Comparison of ENCODE assay signal across 11 cellular contexts in genomic region chr9:119811030-119811429, GRCh38.
DNase-seq lines count a peak whose midpoint lies in the region; ATAC-seq, FAIRE-seq and TF ChIP-seq lines count a peak whose summit lies in the region.
"Had no signal": no experiment of that assay in that cellular context is flagged by ENCODE, and none has a peak within 500 bp of the region (broad histone marks: within the 10 kb centered on the region; RNA-seq: fewer than 3 reads in every experiment).

No MANE protein-coding gene starts in this region.

- BruUV-seq in endothelial cell of umbilical vein (replicated peaks; lab: Mats Ljungman, UMichigan), result no TSS peak

- H3K9me1 ChIP-seq in endothelial cell of umbilical vein (replicated peaks; ENCODE audit: control insufficient read depth, extremely low read depth, insufficient read depth, low read length), result no peaks in the 10 kb centered on the region

- no peak for TF ChIP-seq POLR2A in endothelial cell of umbilical vein (IDR thresholded peaks at IDR 0.05; ENCODE audit: low read depth, low read length)

- dilution Hi-C loops in endothelial cell of umbilical vein (cut with MboI; ENCODE audit: extremely low pct_ligation_motif_present, low sequenced_read_pairs), result no loop called here

- H3K27me3 ChIP-seq in MG63 (no peaks in the 10 kb centered on the region), endothelial cell of umbilical vein (ENCODE audit: control insufficient read depth in 2 of 2, insufficient read depth in 2 of 2, low read length in 2 of 2) (no peaks in the 10 kb centered on the region), psoas muscle (ENCODE audit: insufficient read depth in 3 of 3, low read length in 2 of 3) (no peaks in the 10 kb centered on the region)

- POLR2A ChIA-PET in endothelial cell of umbilical vein (lab: Charles Lee), result no interaction called here

- peak in 3 of 4 donors; percentile 42 to 56 (median 49) for ATAC-seq in psoas muscle
- ATAC-seq in stimulated activated naive CD8-positive, alpha-beta T cell treated with anti-CD3 and anti-CD28 coated beads, Interleukin-15, Interleukin-2, amounts not matched to agents 100 U/mL and 50 U/mL, for 24 hours, result no peak
- no peak for ATAC-seq in HG02840 (IDR thresholded peaks at IDR 0.05; ENCODE audit: low FRiP score, unreplicated experiment)
- ATAC-seq: CD8-positive, alpha-beta T cell had no signal

- H3K9me3 ChIP-seq in MG63, result no peaks in the 10 kb centered on the region
- peaks cover 3% of the 10 kb centered on the region for H3K9me3 ChIP-seq in endothelial cell of umbilical vein (replicated peaks; ENCODE audit: control insufficient read depth, insufficient read depth, low read length)
- no peaks in the 10 kb centered on the region for H3K9me3 ChIP-seq in psoas muscle

- H3K79me2 ChIP-seq in endothelial cell of umbilical vein (ENCODE audit: control insufficient read depth, insufficient read depth, low read length), result no peaks in the 10 kb centered on the region

- CTCF ChIA-PET in endothelial cell of umbilical vein (lab: Charles Lee), result no interaction called here

- no peak overlapping the region for H2AFZ ChIP-seq in endothelial cell of umbilical vein (ENCODE audit: low read depth, low read length)

- DNase-seq in EL (peak; percentile 45), MG63 (peak; percentile 82), endothelial cell of umbilical vein (ENCODE audit: low read depth, low spot score) (no peak), psoas muscle (no peak), NCI-H2227 treated with DMSO at 0.1 percent for 48 hours (lab: John Stamatoyannopoulos, UW) (no peak)
- DNase-seq in stimulated activated naive CD8-positive, alpha-beta T cell treated with anti-CD3 and anti-CD28 coated beads, Interleukin-15, Interleukin-2, amounts not matched to agents 100 U/mL and 50 U/mL, for 24 hours, result no peak
- no peak for DNase-seq in activated CD4-positive, alpha-beta T cell treated with anti-CD3 and anti-CD28 coated beads, Interleukin-2, amount 50 U/mL, for 1 hour
- DNase-seq: activated naive CD4-positive, alpha-beta T cell; CD8-positive, alpha-beta T cell; substantia nigra had no signal

- WGBS in psoas muscle, 3 donors, result 63 to 70% (median 67%) methylated on average over 8 of the region's 8 CpGs

- H3K4me1 ChIP-seq in endothelial cell of umbilical vein (ENCODE audit: control insufficient read depth, extremely low read depth, insufficient read depth, low read length) (no peaks in the 10 kb centered on the region), psoas muscle (no peaks in the 10 kb centered on the region)

- no peak overlapping the region for H3K4me3 ChIP-seq in MG63
- no peak overlapping the region for H3K4me3 ChIP-seq in endothelial cell of umbilical vein (replicated peaks in 1 of 3; ENCODE audit: insufficient read depth in 1 of 3, low read depth in 1 of 3, low read length in 3 of 3)
- H3K4me3 ChIP-seq in psoas muscle, result no peak overlapping the region

- H3K9ac ChIP-seq in endothelial cell of umbilical vein (replicated peaks; ENCODE audit: extremely low read depth, insufficient read depth, low read length), result no peak overlapping the region

- TF ChIP-seq CTCF in endothelial cell of umbilical vein (IDR thresholded peaks at IDR 0.05; ENCODE audit: extremely low read depth in 1 of 2, insufficient read depth in 1 of 2, low read depth in 1 of 2, low read length in 2 of 2) (no peak), psoas muscle (IDR thresholded peaks at IDR 0.05) (no peak)

- H3K27ac ChIP-seq in endothelial cell of umbilical vein (ENCODE audit: insufficient read depth, low read depth, low read length), result no peak overlapping the region
- H3K27ac ChIP-seq in psoas muscle, result no peak overlapping the region

- H3K36me3 ChIP-seq in MG63, result no peaks in the 10 kb centered on the region
- H3K36me3 ChIP-seq in endothelial cell of umbilical vein (ENCODE audit: control insufficient read depth in 2 of 2, extremely low read depth in 1 of 2, insufficient read depth in 2 of 2, low read length in 2 of 2), result no peaks in the 10 kb centered on the region
- H3K36me3 ChIP-seq in psoas muscle (ENCODE audit: insufficient read depth in 1 of 2, low read depth in 1 of 2), result no peaks in the 10 kb centered on the region

- no peak for FAIRE-seq in endothelial cell of umbilical vein (lab: Jason Lieb, UNC)

- H4K20me1 ChIP-seq in endothelial cell of umbilical vein (replicated peaks; ENCODE audit: control insufficient read depth, extremely low read depth, insufficient read depth, low read length), result no peaks in the 10 kb centered on the region

- no peak overlapping the region for H3K4me2 ChIP-seq in endothelial cell of umbilical vein (ENCODE audit: insufficient read depth, low read length)

- intact Hi-C loops in endothelial cell of umbilical vein (cut with micrococcal nuclease), result no loop called here
- intact Hi-C loops in psoas muscle (cut with DNase I), result no loop called here

TF ChIP-seq in endothelial cell of umbilical vein, 7 proteins besides CTCF, POLR2A, EP300 and RAD21:
- peak; percentile 11 for TF ChIP-seq JUN (IDR thresholded peaks at IDR 0.05; ENCODE audit: borderline replicate concordance, insufficient read depth, insufficient read length, low read depth)
- no peak for TF ChIP-seq EZH2 (IDR thresholded peaks at IDR 0.05; ENCODE audit: borderline replicate concordance, low read depth, low read length, severe bottlenecking)

Comparison
In these comparisons a context has a peak if more than half of its experiments do, and no peak if none do; other contexts are left out.
1. DNase-seq: peak in EL (single experiment) and MG63 (single experiment); none in endothelial cell of umbilical vein (single experiment), psoas muscle (0 of 2), stimulated activated naive CD8-positive, alpha-beta T cell treated with anti-CD3 and anti-CD28 coated beads, Interleukin-15, Interleukin-2, amounts not matched to agents 100 U/mL and 50 U/mL, for 24 hours (single experiment), activated CD4-positive, alpha-beta T cell treated with anti-CD3 and anti-CD28 coated beads, Interleukin-2, amount 50 U/mL, for 1 hour (single experiment) and NCI-H2227 treated with DMSO at 0.1 percent for 48 hours (single experiment).
2. ATAC-seq: peak in psoas muscle (3 of 4); none in stimulated activated naive CD8-positive, alpha-beta T cell treated with anti-CD3 and anti-CD28 coated beads, Interleukin-15, Interleukin-2, amounts not matched to agents 100 U/mL and 50 U/mL, for 24 hours (single experiment) and HG02840 (single experiment).